ENCODE assay signal across 8 cellular contexts in genomic region chr22:40107756-40108437, GRCh38.
DNase-seq lines count a peak whose midpoint lies in the region; ATAC-seq and TF ChIP-seq lines count a peak whose summit lies in the region.

No MANE protein-coding gene starts in this region.

- CTCF ChIA-PET in CD8-positive, alpha-beta T cell (lab: Charles Lee): no interaction called here
- CTCF ChIA-PET in naive thymus-derived CD4-positive, alpha-beta T cell (lab: Charles Lee): interaction anchor here (1.1 kb wide), 1 partner anchor 12 kb away, joined by 6 read pairs; no protein-coding TSS in a partner anchor

- peak overlapping the region; percentile 2 to 3 for H3K9ac ChIP-seq in colonic mucosa (ENCODE audit: low read depth in 2 of 2, low read length in 2 of 2)

- H3K9me3 ChIP-seq in CD8-positive, alpha-beta T cell (ENCODE audit: low read length): no peaks in the 10 kb centered on the region
- H3K9me3 ChIP-seq in SJSA1 (replicated peaks) (no peaks in the 10 kb centered on the region), colonic mucosa (no peaks in the 10 kb centered on the region)
- no peaks in the 10 kb centered on the region for H3K9me3 ChIP-seq in naive thymus-derived CD4-positive, alpha-beta T cell (ENCODE audit: control insufficient read depth in 2 of 3, low read length in 3 of 3)

- peaks cover 87% of the 10 kb centered on the region for H3K4me1 Mint-ChIP-seq in CD8-positive, alpha-beta T cell (ENCODE audit: low read depth)
- H3K4me1 Mint-ChIP-seq in naive thymus-derived CD4-positive, alpha-beta T cell: peaks cover 56 to 95% (median 91%) of the 10 kb centered on the region in 7 donors

- H3K27ac ChIP-seq in CD8-positive, alpha-beta T cell (ENCODE audit: low read depth, low read length): no peak overlapping the region
- no peak overlapping the region for H3K27ac ChIP-seq in SJSA1
- H3K27ac ChIP-seq in colonic mucosa: no peak overlapping the region
- peak overlapping the region; percentile 63 for H3K27ac ChIP-seq in naive thymus-derived CD4-positive, alpha-beta T cell (ENCODE audit: low read depth, low read length)

- H3K36me3 Mint-ChIP-seq in CD8-positive, alpha-beta T cell: peaks cover 12% of the 10 kb centered on the region
- peaks cover 0 to 30% (median 0%) of the 10 kb centered on the region in 5 donors for H3K36me3 Mint-ChIP-seq in naive thymus-derived CD4-positive, alpha-beta T cell

- peak overlapping the region; percentile 13 for H3K4me3 ChIP-seq in CD8-positive, alpha-beta T cell (ENCODE audit: low read depth, low read length)
- H3K4me3 ChIP-seq in SJSA1: no peak overlapping the region; the same call in 1 of the 2 replicates
- no peak overlapping the region for H3K4me3 ChIP-seq in colonic mucosa
- H3K4me3 ChIP-seq in naive thymus-derived CD4-positive, alpha-beta T cell (ENCODE audit: low read length): peak overlapping the region; percentile 16

- peak in 1 of 7 experiments; percentile 12 for DNase-seq in CD8-positive, alpha-beta T cell
- DNase-seq in SJSA1 (ENCODE audit: low read depth in 1 of 2, low spot score in 2 of 2): peak; percentile 50 to 54
- DNase-seq in colonic mucosa: no peak
- peak in 2 of 9 donors; percentile 19 to 32 for DNase-seq in naive thymus-derived CD4-positive, alpha-beta T cell
- DNase-seq in cortex of kidney (lab: John Stamatoyannopoulos, UW): no peak

- peak overlapping the region; percentile 79 for H3K4me3 Mint-ChIP-seq in CD8-positive, alpha-beta T cell
- H3K4me3 Mint-ChIP-seq in naive thymus-derived CD4-positive, alpha-beta T cell: peak overlapping the region; percentile 65 to 91 (median 85)

- no peaks in the 10 kb centered on the region for H3K9me3 Mint-ChIP-seq in CD8-positive, alpha-beta T cell
- H3K9me3 Mint-ChIP-seq in naive thymus-derived CD4-positive, alpha-beta T cell: peaks cover 0 to 3% (median 0%) of the 10 kb centered on the region in 11 donors

- no peaks in the 10 kb centered on the region for H3K27me3 ChIP-seq in CD8-positive, alpha-beta T cell (ENCODE audit: insufficient read depth, low read length)
- H3K27me3 ChIP-seq in SJSA1 (replicated peaks): no peaks in the 10 kb centered on the region
- no peaks in the 10 kb centered on the region for H3K27me3 ChIP-seq in colonic mucosa
- H3K27me3 ChIP-seq in naive thymus-derived CD4-positive, alpha-beta T cell (ENCODE audit: control insufficient read depth in 2 of 2, insufficient read depth in 2 of 2, low read length in 2 of 2): no peaks in the 10 kb centered on the region

- H3K36me3 ChIP-seq in CD8-positive, alpha-beta T cell (ENCODE audit: insufficient read depth, low read length): no peaks in the 10 kb centered on the region
- H3K36me3 ChIP-seq in SJSA1: no peaks in the 10 kb centered on the region
- H3K36me3 ChIP-seq in colonic mucosa: no peaks in the 10 kb centered on the region
- H3K36me3 ChIP-seq in naive thymus-derived CD4-positive, alpha-beta T cell (ENCODE audit: control insufficient read depth in 2 of 3, insufficient read depth in 3 of 3, low read length in 3 of 3): no peaks in the 10 kb centered on the region

- intact Hi-C loops in CD8-positive, alpha-beta T cell (cut with DNase I, micrococcal nuclease): loop anchor here in 1 of 2 experiments (5.0 kb wide), 1 partner anchor 51 kb away; no protein-coding TSS in a partner anchor
- intact Hi-C loops in colonic mucosa (cut with DNase I): no loop called here
- intact Hi-C loops in naive thymus-derived CD4-positive, alpha-beta T cell (cut with micrococcal nuclease): loop anchor here (1.0 to 5.0 kb wide), 4 partner anchors 8 to 69 kb away; partner anchors contain the start of gene TNRC6B (in 1 of the 2)

- peaks cover 67% of the 10 kb centered on the region for H3K4me1 ChIP-seq in CD8-positive, alpha-beta T cell (ENCODE audit: insufficient read depth, low read length)
- H3K4me1 ChIP-seq in SJSA1 (replicated peaks) (peaks cover 8% of the 10 kb centered on the region), colonic mucosa (no peaks in the 10 kb centered on the region)
- H3K4me1 ChIP-seq in naive thymus-derived CD4-positive, alpha-beta T cell (ENCODE audit: control insufficient read depth in 2 of 2, insufficient read depth in 2 of 2, low read length in 2 of 2): peaks cover 34 to 45% of the 10 kb centered on the region in 2 donors

- POLR2A ChIA-PET in CD8-positive, alpha-beta T cell (lab: Charles Lee): interaction anchor here (0.5 to 1.9 kb wide), 4 partner anchors 7 to 144 kb away, joined by 3 to 4 read pairs (median 3); no protein-coding TSS in a partner anchor
- POLR2A ChIA-PET in naive thymus-derived CD4-positive, alpha-beta T cell (lab: Charles Lee): interaction anchor here (0.9 to 1.4 kb wide), 5 partner anchors 10 to 237 kb away, joined by 3 to 4 read pairs (median 3); partner anchors contain the start of gene TNRC6B

- no peak for TF ChIP-seq CTCF in CD8-positive, alpha-beta T cell (IDR thresholded peaks at IDR 0.05)
- TF ChIP-seq CTCF in colonic mucosa (IDR thresholded peaks at IDR 0.05): no peak

- peak overlapping the region; percentile 76 for H3K27ac Mint-ChIP-seq in CD8-positive, alpha-beta T cell
- peak overlapping the region; percentile 36 to 94 (median 83) for H3K27ac Mint-ChIP-seq in naive thymus-derived CD4-positive, alpha-beta T cell

- ATAC-seq in CD8-positive, alpha-beta T cell: peak; percentile 41
- ATAC-seq in naive thymus-derived CD4-positive, alpha-beta T cell: peak; percentile 65
- no peak for ATAC-seq in HG02970 (IDR thresholded peaks at IDR 0.05; ENCODE audit: low FRiP score, unreplicated experiment)
- ATAC-seq in GM21619 (IDR thresholded peaks at IDR 0.05; ENCODE audit: unreplicated experiment): no peak
- ATAC-seq in HG03196 (IDR thresholded peaks at IDR 0.05; ENCODE audit: unreplicated experiment): no peak

- no peaks in the 10 kb centered on the region for H3K27me3 Mint-ChIP-seq in CD8-positive, alpha-beta T cell (ENCODE audit: low read depth)
- no peaks in the 10 kb centered on the region for H3K27me3 Mint-ChIP-seq in naive thymus-derived CD4-positive, alpha-beta T cell

Comparison
In these comparisons a context has a peak if more than half of its experiments do, and no peak if none do; other contexts are left out.
1. ATAC-seq: peak in CD8-positive, alpha-beta T cell (single experiment) and naive thymus-derived CD4-positive, alpha-beta T cell (single experiment); none in HG02970 (single experiment), GM21619 (single experiment) and HG03196 (single experiment).
2. DNase-seq: peak in SJSA1 (2 of 2); none in colonic mucosa (single experiment) and cortex of kidney (single experiment).
3. H3K4me3 ChIP-seq: peak in CD8-positive, alpha-beta T cell (single experiment) and naive thymus-derived CD4-positive, alpha-beta T cell (single experiment); none in SJSA1 (single experiment) and colonic mucosa (single experiment).